8 cellular contexts compared by ENCODE assay signal in genomic region chr11:27506200-27507182, GRCh38. TPM values are rescaled to one million over a fixed set of nuclear protein-coding genes. Genes with fewer than 3 reads are reported as not detected.
DNase-seq lines count a peak whose midpoint lies in the region; ATAC-seq and TF ChIP-seq lines count a peak whose summit lies in the region.

LIN7C (minus strand) TSS chr11:27506769; CDS start chr11:27506752, 17 bp downstream.

- intact Hi-C loops in stomach (cut with DNase I; ENCODE audit: low total_unique reads): no loop called here

- H3K4me2 ChIP-seq in neural cell (ENCODE audit: low read length): peak within 1 kb of the TSS; percentile 93

- peak; percentile 92 for ATAC-seq in RWPE2 (ENCODE audit: low read depth)

- H3K9me3 ChIP-seq in RWPE2 (ENCODE audit: severe bottlenecking) (no peaks in the 10 kb centered on the region), neural cell (ENCODE audit: low read length) (no peaks in the 10 kb centered on the region), stomach (no peaks in the 10 kb centered on the region)

- H3K4me1 ChIP-seq in RWPE2 (ENCODE audit: insufficient read depth, poor library complexity, severe bottlenecking) (peaks cover 10% of the 10 kb centered on the region), stomach (peaks cover 11 to 56% (median 38%) of the 10 kb centered on the region in 4 donors)

- H2AFZ ChIP-seq in neural cell (ENCODE audit: low read depth, low read length): peak within 1 kb of the TSS; percentile 99

- H3K9ac ChIP-seq in neural cell (ENCODE audit: low read length): peak within 1 kb of the TSS; percentile 97

- peak; percentile 98 for DNase-seq in ELF-1 (ENCODE audit: low read depth, low spot score)
- DNase-seq in GOT3 (lab: John Stamatoyannopoulos, UW): peak; percentile 79
- peak; percentile 82 for DNase-seq in LNCaP clone FGC (ENCODE audit: low read depth)
- DNase-seq in RWPE2 (ENCODE audit: low spot score): peak; percentile 95
- peak; percentile 93 for DNase-seq in activated T-helper 9 cell treated with anti-CD3 and anti-CD28 coated beads, Interleukin-2, amount 50 U/mL, for 16 hours (ENCODE audit: low read depth)
- DNase-seq in fibroblast of the conjunctiva (ENCODE audit: low read depth): peak; percentile 86
- DNase-seq in stomach: peak; percentile 97

- 0 to 1% (median 1%) methylated on average over 41 to 60 of the region's 60 CpGs for WGBS in stomach, 5 donors

- peaks cover 2% of the 10 kb centered on the region for H3F3A ChIP-seq in neural cell (ENCODE audit: insufficient read depth, low read length, poor library complexity, severe bottlenecking)

- peak within 1 kb of the TSS; percentile 99 for H3K4me3 ChIP-seq in LNCaP clone FGC (ENCODE audit: low read depth, low read length)
- peak within 1 kb of the TSS; percentile 93 for H3K4me3 ChIP-seq in RWPE2 (ENCODE audit: severe bottlenecking)
- H3K4me3 ChIP-seq in neural cell (ENCODE audit: low read length): peak within 1 kb of the TSS; percentile 77
- peak within 1 kb of the TSS; percentile 64 to 89 (median 80) for H3K4me3 ChIP-seq in stomach

- TF ChIP-seq EP300 in neural cell (conservative IDR thresholded peaks at IDR 0.05; ENCODE audit: poor library complexity, severe bottlenecking): peak; percentile 45
- TF ChIP-seq EP300 in stomach (IDR thresholded peaks at IDR 0.05): no peak

- no peaks in the 10 kb centered on the region for H3K9me2 ChIP-seq in neural cell (ENCODE audit: insufficient read depth, low read length)

- peak; percentile 16 for TF ChIP-seq RAD21 in neural cell (conservative IDR thresholded peaks at IDR 0.05)

- H3K27me3 ChIP-seq in RWPE2 (ENCODE audit: insufficient read depth, poor library complexity, severe bottlenecking) (no peaks in the 10 kb centered on the region), neural cell (ENCODE audit: insufficient read depth, low read depth, low read length) (no peaks in the 10 kb centered on the region), stomach (no peaks in the 10 kb centered on the region)

- H3K27ac ChIP-seq in RWPE2 (ENCODE audit: poor library complexity, severe bottlenecking) (peak within 1 kb of the TSS; percentile 37), neural cell (ENCODE audit: low read length) (peak within 1 kb of the TSS; percentile 95), stomach (peak within 1 kb of the TSS; percentile 85 to 95 (median 92))

- peaks cover 34% of the 10 kb centered on the region for H3K36me3 ChIP-seq in RWPE2 (ENCODE audit: low read depth)
- no peaks in the 10 kb centered on the region for H3K36me3 ChIP-seq in neural cell (ENCODE audit: insufficient read depth, low read length)
- peaks cover 0 to 11% (median 5%) of the 10 kb centered on the region in 4 donors for H3K36me3 ChIP-seq in stomach

- TF ChIP-seq POLR2A in stomach (IDR thresholded peaks at IDR 0.05): peak in 2 of 4 donors; percentile 73 to 93

- H3K79me2 ChIP-seq in neural cell (replicated peaks; ENCODE audit: insufficient read depth, low read length): peaks cover 36% of the 10 kb centered on the region

- TF ChIP-seq CTCF in LNCaP clone FGC (IDR thresholded peaks at IDR 0.05; ENCODE audit: control insufficient read depth, extremely low read depth, insufficient read depth) (no peak), RWPE2 (IDR thresholded peaks at IDR 0.05; ENCODE audit: poor library complexity, severe bottlenecking) (no peak), neural cell (IDR thresholded peaks at IDR 0.05; ENCODE audit: poor library complexity, severe bottlenecking) (peak; percentile 49), stomach (IDR thresholded peaks at IDR 0.05) (no peak)

- no peaks in the 10 kb centered on the region for H4K20me1 ChIP-seq in neural cell (ENCODE audit: insufficient read depth)

TF ChIP-seq in neural cell, 6 proteins besides CTCF, POLR2A, EP300 and RAD21:
- no peak for TF ChIP-seq EZH2 (IDR thresholded peaks at IDR 0.05; ENCODE audit: borderline replicate concordance, insufficient read depth, low read length, poor library complexity, severe bottlenecking)
- peak; percentile 80 for TF ChIP-seq REST (IDR thresholded peaks at IDR 0.05; ENCODE audit: borderline replicate concordance)
- peak; percentile 91 for TF ChIP-seq TAF1 (IDR thresholded peaks at IDR 0.05; ENCODE audit: low read depth)
- peak; percentile 24 for TF ChIP-seq SMC3 (conservative IDR thresholded peaks at IDR 0.05; ENCODE audit: poor library complexity)
- peak; percentile 99 for TF ChIP-seq POLR2AphosphoS5 (IDR thresholded peaks at IDR 0.05)
- peak; percentile 88 for TF ChIP-seq MXI1 (conservative IDR thresholded peaks at IDR 0.05; ENCODE audit: poor library complexity, severe bottlenecking)

RNA-seq across cellular contexts. Expression of gene LIN7C, which starts in this region (rescaled TPM):
- polyA plus RNA-seq in neural cell: 115 and 131 TPM in 2 replicates
- 231 and 253 TPM in 2 replicates for polyA minus RNA-seq in neural cell
- total RNA-seq in stomach: 100 to 1,000 TPM in 1 of 5 donors, 10 to 100 TPM in 4; 12.7 to 106 (median 29.9) TPM
- 1 to 10 TPM; 7.2 to 9.0 (median 7.8) TPM for polyA plus RNA-seq in stomach

Comparison
In these comparisons a context has a peak if more than half of its experiments do, and no peak if none do; other contexts are left out.
1. Peak in every context shown above with its lines: DNase-seq, ATAC-seq, H3K4me3 ChIP-seq and H3K27ac ChIP-seq.
2. RNA of gene LIN7C (polyA plus RNA-seq): 115 to 131 TPM in neural cell; 7.2 to 9.0 TPM in stomach; every median in the first group is over 10 times any median in the second.
3. H3K27ac ChIP-seq: peak in every context shown above with its lines; median percentile 95 in neural cell; 92 in stomach; 37 in RWPE2.